Comparison of ENCODE assay signal across 9 cellular contexts in genomic region chr11:117876341-117877119, GRCh38. TPM values are rescaled to one million over a fixed set of nuclear protein-coding genes. Genes with fewer than 3 reads are reported as not detected.
DNase-seq lines count a peak whose midpoint lies in the region; ATAC-seq, FAIRE-seq and TF ChIP-seq lines count a peak whose summit lies in the region.
"Had no signal": no experiment of that assay in that cellular context is flagged by ENCODE, and none has a peak within 500 bp of the region (broad histone marks: within the 10 kb centered on the region; RNA-seq: fewer than 3 reads in every experiment).

A gene with protein sequence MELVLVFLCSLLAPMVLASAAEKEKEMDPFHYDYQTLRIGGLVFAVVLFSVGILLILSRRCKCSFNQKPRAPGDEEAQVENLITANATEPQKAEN (minus strand): TSS chr11:117876658. CDS start chr11:117842776, 33,882 bp downstream.

- TF ChIP-seq CTCF in RWPE1 (conservative IDR thresholded peaks at IDR 0.05; ENCODE audit: low read depth) (no peak), H1 (IDR thresholded peaks at IDR 0.05; ENCODE audit: control extremely low read depth in 1 of 3, insufficient read depth in 1 of 3, low read depth in 1 of 3, low read length in 3 of 3) (no peak), transverse colon (IDR thresholded peaks at IDR 0.05) (no peak)

- H2BK120ac ChIP-seq in H1 (replicated peaks; ENCODE audit: low read depth, low read length): no peak within 1 kb of the TSS

- H2AFZ ChIP-seq in H1 (ENCODE audit: low read length): peak within 1 kb of the TSS; percentile 26

- H4K5ac ChIP-seq in H1 (ENCODE audit: insufficient read length, low read depth, low read length): peak within 1 kb of the TSS; percentile 40

- peak within 1 kb of the TSS; percentile 82 for H3K4me3 Mint-ChIP-seq in T-helper 2 cell treated with Interferon-gamma antibody and Interleukin-4, amounts not matched to agents 5 μg/mL and 100 μg/mL, for 36 hours

- CTCF ChIA-PET in RWPE1 (lab: Yijun Ruan, JAX): interaction anchor here (0.6 to 1.3 kb wide), 3 partner anchors 70 to 520 kb away, joined by 3 to 4 read pairs (median 3); no protein-coding TSS in a partner anchor
- CTCF ChIA-PET in H1 (lab: Charles Lee; ENCODE audit: partially characterized antibody): interaction anchor here (0.6 to 4.7 kb wide), 16 partner anchors 9 to 451 kb away, joined by 3 to 30 read pairs (median 4); no protein-coding TSS in a partner anchor

- in situ Hi-C loops in transverse colon (cut with MboI; ENCODE audit: low pct_ligation_motif_present in 1 of 4, low pct_unique_long_range_greater_than_20kb in 1 of 4, low sequenced_read_pairs in 3 of 4): no loop called here

- H2BK15ac ChIP-seq in H1 (ENCODE audit: low read length): peak within 1 kb of the TSS; percentile 88; the same call in 1 of the 2 replicates

- H3K27ac Mint-ChIP-seq in T-helper 2 cell treated with Interferon-gamma antibody and Interleukin-4, amounts not matched to agents 5 μg/mL and 100 μg/mL, for 36 hours: no peak within 1 kb of the TSS

- TF ChIP-seq EP300 in H1 (IDR thresholded peaks at IDR 0.05; ENCODE audit: borderline replicate concordance in 1 of 2, low read depth in 2 of 2, low read length in 2 of 2) (no peak), transverse colon (IDR thresholded peaks at IDR 0.05; ENCODE audit: low read depth) (no peak)

- H3K79me2 ChIP-seq in H1 (ENCODE audit: control insufficient read depth in 1 of 2, insufficient read depth in 2 of 2, low read length in 2 of 2): peaks cover 0 to 27% of the 10 kb centered on the region in 2 experiments; a peak in 1 of 4 replicates

- H2BK12ac ChIP-seq in H1 (ENCODE audit: low read depth, low read length): peak within 1 kb of the TSS; percentile 75; the same call in 1 of the 2 replicates

- H4K20me1 ChIP-seq in H1 (replicated peaks in 1 of 2; ENCODE audit: control insufficient read depth in 1 of 2, insufficient read depth in 2 of 2, low read length in 2 of 2): peaks cover 2 to 6% of the 10 kb centered on the region in 2 experiments

- H3K27me3 ChIP-seq in H1 (replicated peaks in 1 of 4; ENCODE audit: control insufficient read depth in 3 of 4, extremely low read depth in 1 of 4, insufficient read depth in 3 of 4, low read length in 3 of 4) (peaks cover 0 to 17% (median 15%) of the 10 kb centered on the region in 4 experiments; a peak in 4 of 7 replicates), transverse colon (peaks cover 57% of the 10 kb centered on the region)

- TF ChIP-seq POLR2A in H1 (IDR thresholded peaks at IDR 0.05; ENCODE audit: control extremely low read depth in 1 of 2, low read depth in 2 of 2, low read length in 2 of 2) (no peak), transverse colon (IDR thresholded peaks at IDR 0.05) (no peak)

- H3K36me3 ChIP-seq in H1 (ENCODE audit: control insufficient read depth in 2 of 4, insufficient read depth in 4 of 4, low read length in 3 of 4) (no peaks in the 10 kb centered on the region), transverse colon (no peaks in the 10 kb centered on the region)

- TF ChIP-seq RAD21 in H1 (IDR thresholded peaks at IDR 0.05 in 1 of 2, conservative IDR thresholded peaks at IDR 0.05 in 1 of 2; ENCODE audit: low read depth in 2 of 2, low read length in 2 of 2): no peak

- H3K4me3 ChIP-seq in H1 (ENCODE audit: extremely low read depth in 1 of 4, insufficient read depth in 2 of 4, low read depth in 3 of 4, low read length in 4 of 4): peak within 1 kb of the TSS; percentile 86 to 96 (median 87)
- peak within 1 kb of the TSS; percentile 51 to 70 (median 58) for H3K4me3 ChIP-seq in transverse colon

- POLR2A ChIA-PET in RWPE1 (lab: Yijun Ruan, JAX; ENCODE audit: low non-redundant PET) (no interaction called here), H1 (lab: Charles Lee; ENCODE audit: partially characterized antibody) (interaction anchor here (0.7 to 1.9 kb wide), 7 partner anchors 15 to 705 kb away, joined by 3 to 12 read pairs (median 3); no protein-coding TSS in a partner anchor)

- no peaks in the 10 kb centered on the region for H3K9me3 Mint-ChIP-seq in T-helper 2 cell treated with Interferon-gamma antibody and Interleukin-4, amounts not matched to agents 5 μg/mL and 100 μg/mL, for 36 hours

- H3K4me1 ChIP-seq in H1 (replicated peaks in 1 of 4; ENCODE audit: control insufficient read depth in 3 of 4, insufficient read depth in 4 of 4, low read length in 3 of 4): peaks cover 9 to 27% (median 21%) of the 10 kb centered on the region in 4 experiments
- H3K4me1 ChIP-seq in transverse colon: peaks cover 0 to 52% (median 33%) of the 10 kb centered on the region in 4 donors

- H4K8ac ChIP-seq in H1 (ENCODE audit: extremely low read depth, insufficient read depth, low read length): peak within 1 kb of the TSS; percentile 83

- H2BK5ac ChIP-seq in H1 (ENCODE audit: low read depth, low read length): peak within 1 kb of the TSS; percentile 52

- H3K56ac ChIP-seq in H1 (replicated peaks; ENCODE audit: insufficient read length, low read depth, low read length): no peak within 1 kb of the TSS

- H3K79me1 ChIP-seq in H1 (ENCODE audit: low read depth, low read length): peaks cover 9% of the 10 kb centered on the region

- peak within 1 kb of the TSS in 3 of 4 experiments; percentile 26 to 77 (median 75); a peak in 6 of 7 replicates for H3K9ac ChIP-seq in H1 (replicated peaks in 1 of 4; ENCODE audit: extremely low read depth in 1 of 4, low read depth in 3 of 4, low read length in 3 of 4)

- DNase-seq in T-helper 2 cell treated with Interferon-gamma antibody and Interleukin-4, amounts not matched to agents 5 μg/mL and 100 μg/mL, for 36 hours (ENCODE audit: low spot score): no peak
- DNase-seq in T-helper 2 cell (no peak), RWPE1 (ENCODE audit: low spot score) (peak; percentile 12), H1 (ENCODE audit: low read depth in 1 of 2, low spot score in 2 of 2) (peak in 1 of 2 experiments; percentile 78), midbrain (lab: John Stamatoyannopoulos, UW) (peak; percentile 37), transverse colon (peak; percentile 35), SKM-1 (lab: John Stamatoyannopoulos, UW; ENCODE audit: unreplicated experiment) (no peak)

- peak within 1 kb of the TSS; percentile 96 for H3K18ac ChIP-seq in H1 (ENCODE audit: extremely low read depth, low read length)

- H3K9me3 ChIP-seq in H1 (ENCODE audit: insufficient read depth in 2 of 2, low read depth in 1 of 2, low read length in 1 of 2) (no peaks in the 10 kb centered on the region), transverse colon (no peaks in the 10 kb centered on the region)

- intact Hi-C loops in transverse colon (cut with DNase I; ENCODE audit: low total_unique reads): no loop called here

- peak within 1 kb of the TSS; percentile 95 for H3K14ac ChIP-seq in H1 (ENCODE audit: insufficient read length)

- H3K36me3 Mint-ChIP-seq in T-helper 2 cell treated with Interferon-gamma antibody and Interleukin-4, amounts not matched to agents 5 μg/mL and 100 μg/mL, for 36 hours (ENCODE audit: low read depth): no peaks in the 10 kb centered on the region

- no peak for FAIRE-seq in H1 (lab: Jason Lieb, UNC)

- H3K23ac ChIP-seq in H1 (ENCODE audit: insufficient read length): no peak within 1 kb of the TSS

- H3K27ac ChIP-seq in RWPE1 (no peak within 1 kb of the TSS), H1 (ENCODE audit: low read depth, low read length) (no peak within 1 kb of the TSS), transverse colon (peak within 1 kb of the TSS; percentile 76 to 90 (median 83))

- peaks cover 74% of the 10 kb centered on the region for H3K27me3 Mint-ChIP-seq in T-helper 2 cell treated with Interferon-gamma antibody and Interleukin-4, amounts not matched to agents 5 μg/mL and 100 μg/mL, for 36 hours (ENCODE audit: low read depth)

- peaks cover 20% of the 10 kb centered on the region for H3K4me1 Mint-ChIP-seq in T-helper 2 cell treated with Interferon-gamma antibody and Interleukin-4, amounts not matched to agents 5 μg/mL and 100 μg/mL, for 36 hours (ENCODE audit: low read depth)

- H3K4me2 ChIP-seq in H1 (ENCODE audit: insufficient read depth in 1 of 2, low read depth in 2 of 2, low read length in 2 of 2): peak within 1 kb of the TSS; percentile 99 to 100

- peak within 1 kb of the TSS; percentile 47; the same call in 1 of the 2 replicates for H2AK5ac ChIP-seq in H1 (ENCODE audit: low read depth, low read length)

- ATAC-seq in HG02840 (IDR thresholded peaks at IDR 0.05; ENCODE audit: low FRiP score, unreplicated experiment): no peak

- no peak within 1 kb of the TSS for H2BK20ac ChIP-seq in H1 (ENCODE audit: low read length)

- H3K4ac ChIP-seq in H1 (replicated peaks; ENCODE audit: insufficient read length, low read depth, low read length): peak within 1 kb of the TSS; percentile 44

- H4K91ac ChIP-seq in H1 (replicated peaks; ENCODE audit: insufficient read length, low read length): peak within 1 kb of the TSS; percentile 47

- WGBS in H1 (ENCODE audit: extremely low coverage in 1 of 2, insufficient coverage in 1 of 2, insufficient read length in 1 of 2, insufficient replicate concordance in 2 of 2, low coverage in 1 of 2, low lambda C conversion rate in 2 of 2, missing lambda C conversion rate in 1 of 2), 2 experiments: 3% methylated on average over 23 of the region's 63 CpGs; no CpG with 5 or more reads in 1 of the 2 experiments
- 3% methylated on average over 54 of the region's 63 CpGs; no CpG with 5 or more reads in 1 of the 2 donors for WGBS in transverse colon (ENCODE audit: low coverage in 1 of 2), 2 donors

- H3K23me2 ChIP-seq in H1 (ENCODE audit: low read depth, low read length): peaks cover 25% of the 10 kb centered on the region

TF ChIP-seq in H1, 55 proteins besides CTCF, POLR2A, EP300 and RAD21 (continues in another document):
- TF ChIP-seq, protein P1, sequence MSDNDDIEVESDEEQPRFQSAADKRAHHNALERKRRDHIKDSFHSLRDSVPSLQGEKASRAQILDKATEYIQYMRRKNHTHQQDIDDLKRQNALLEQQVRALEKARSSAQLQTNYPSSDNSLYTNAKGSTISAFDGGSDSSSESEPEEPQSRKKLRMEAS (IDR thresholded peaks at IDR 0.05): 0 out of 2 replicates have a peak, but pooled peaks have one; percentile 11
- TF ChIP-seq ASH2L (IDR thresholded peaks at IDR 0.05; ENCODE audit: low read length) (peak; percentile 72), TAF1 (IDR thresholded peaks at IDR 0.05; ENCODE audit: low read depth, low read length) (0 out of 2 replicates have a peak, but pooled peaks have one; percentile 50), TCF12 (IDR thresholded peaks at IDR 0.05; ENCODE audit: low read depth, low read length) (no peak), BCL11A (IDR thresholded peaks at IDR 0.05; ENCODE audit: low read depth in 2 of 2, low read length in 2 of 2) (no peak), PHF8 (conservative IDR thresholded peaks at IDR 0.05; ENCODE audit: low read depth, low read length) (peak; percentile 74), SRF (IDR thresholded peaks at IDR 0.05; ENCODE audit: low read depth, low read length) (no peak)

RNA-seq across cellular contexts. Expression of the gene that starts here (rescaled TPM):
- total RNA-seq in H1 (2021; fragmentation: NEBNext Ultra II Directional; extraction: Animal tissue kit (Norgen Biotek cat#: 25700)): 44.6 and 50.0 TPM in 2 replicates
- polyA plus RNA-seq in H1 (2011; rRNA removed): 117 and 151 TPM in 2 replicates
- polyA plus RNA-seq in H1 (2011; cell fraction: cytosol; rRNA removed): 117 TPM
- 137 TPM for polyA plus RNA-seq in H1 (2011; cell fraction: nucleus; rRNA removed)
- polyA plus RNA-seq in H1 (2012, experiment 1 of 2): 45.7 to 68.5 TPM (median 67.3 TPM) in 4 replicates
- polyA plus RNA-seq in H1 (2012, experiment 2 of 2): 67.1 TPM
- 51.8 TPM for polyA plus RNA-seq in H1 (2013, experiment 1 of 2)
- 57.8 TPM for polyA plus RNA-seq in H1 (2013, experiment 2 of 2)
- 64.2 and 70.4 TPM in 2 replicates for polyA minus RNA-seq in H1 (2011; rRNA and poly(A)+ RNA removed)
- 17.0 TPM for polyA minus RNA-seq in H1 (2011; cell fraction: cytosol; rRNA and poly(A)+ RNA removed)
- polyA minus RNA-seq in H1 (2011; cell fraction: nucleus; rRNA and poly(A)+ RNA removed): 34.0 TPM
- total RNA-seq in transverse colon: 10 to 100 TPM; 29.2 to 62.5 (median 46.0) TPM
- polyA plus RNA-seq: BJ had no signal

Comparison
In these comparisons a context has a peak if more than half of its experiments do, and no peak if none do; other contexts are left out.
1. DNase-seq: peak in RWPE1 (single experiment), midbrain (single experiment) and transverse colon (single experiment); none in T-helper 2 cell treated with Interferon-gamma antibody and Interleukin-4, amounts not matched to agents 5 μg/mL and 100 μg/mL, for 36 hours (single experiment), T-helper 2 cell (0 of 5) and SKM-1 (single experiment).
2. H3K27ac ChIP-seq: peak in transverse colon (4 of 4); none in RWPE1 (single experiment) and H1 (single experiment).